11 cellular contexts compared by ENCODE assay signal in genomic region chr10:79375321-79376077, GRCh38. TPM values are rescaled to one million over a fixed set of nuclear protein-coding genes. Genes with fewer than 3 reads are reported as not detected.
A peak's percentile ranks its signal among the peaks of the same experiment; 100 is the strongest.
DNase-seq lines count a peak whose midpoint lies in the region; ATAC-seq and TF ChIP-seq lines count a peak whose summit lies in the region.
"Had no signal": no experiment of that assay in that cellular context is flagged by ENCODE, and none has a peak within 500 bp of the region (broad histone marks: within the 10 kb centered on the region; RNA-seq: fewer than 3 reads in every experiment).

No MANE protein-coding gene starts in this region.

- H3K36me3 ChIP-seq in hepatocyte (replicated peaks; ENCODE audit: insufficient read depth, low read depth) (no peaks in the 10 kb centered on the region), vagina (no peaks in the 10 kb centered on the region)
- H3K36me3 ChIP-seq: ascending aorta; BLaER1 treated with 17β-estradiol and CSF1 and Interleukin-3, amounts not matched to agents 10 nM and 100 nM; pancreas had no signal

- no peak for TF ChIP-seq CTCF in hepatocyte (IDR thresholded peaks at IDR 0.05; ENCODE audit: poor library complexity)
- TF ChIP-seq CTCF in vagina (IDR thresholded peaks at IDR 0.05), result no peak

- peak; percentile 2 for DNase-seq in stimulated activated CD4-positive, alpha-beta T cell treated with anti-CD3 and anti-CD28 coated beads, Interleukin-4, amount 100 ng/mL, for 24 hours
- DNase-seq in stimulated activated CD4-positive, alpha-beta T cell treated with anti-CD3 and anti-CD28 coated beads, Interleukin-4, amount 100 ng/mL, for 4 hours, result no peak
- peak; percentile 64 for DNase-seq in hepatocyte (ENCODE audit: low spot score)
- peak; percentile 83 to 93 for DNase-seq in vagina (ENCODE audit: extremely low spot score in 2 of 2)
- DNase-seq in GDM1 (lab: John Stamatoyannopoulos, UW), result no peak
- DNase-seq in globus pallidus (ENCODE audit: low spot score), result no peak
- no peak for DNase-seq in NCI-H446 treated with DMSO at 0.1 percent for 48 hours (lab: John Stamatoyannopoulos, UW)

- peak overlapping the region; percentile 22 for H3K27ac Mint-ChIP-seq in activated T-helper 17 cell treated with anti-CD3 and anti-CD28 coated beads, Interleukin-2, amount 50 U/mL, for 72 hours

- H3K4me3 ChIP-seq in hepatocyte (no peak overlapping the region), vagina (no peak overlapping the region)
- H3K4me3 ChIP-seq: ascending aorta; BLaER1 treated with 17β-estradiol and CSF1 and Interleukin-3, amounts not matched to agents 10 nM and 100 nM; pancreas had no signal

- H3K9me2 ChIP-seq in hepatocyte (replicated peaks; ENCODE audit: insufficient read depth), result no peaks in the 10 kb centered on the region

- H4K20me1 ChIP-seq in hepatocyte (ENCODE audit: insufficient read depth, poor library complexity, severe bottlenecking), result no peaks in the 10 kb centered on the region
- H4K20me1 ChIP-seq: BLaER1 treated with 17β-estradiol and CSF1 and Interleukin-3, amounts not matched to agents 10 nM and 100 nM had no signal

- no peak overlapping the region for H3K4me2 ChIP-seq in hepatocyte

- H3K36me3 Mint-ChIP-seq in activated T-helper 17 cell treated with anti-CD3 and anti-CD28 coated beads, Interleukin-2, amount 50 U/mL, for 72 hours (ENCODE audit: low read depth), result no peaks in the 10 kb centered on the region

- 76% methylated on average over 6 of the region's 6 CpGs for WGBS in hepatocyte (ENCODE audit: low lambda C conversion rate, missing lambda C conversion rate)

- peaks cover 19% of the 10 kb centered on the region for H3K4me1 ChIP-seq in hepatocyte (ENCODE audit: insufficient read depth)
- peaks cover 25% of the 10 kb centered on the region for H3K4me1 ChIP-seq in vagina
- H3K4me1 ChIP-seq: pancreas had no signal

- no peak overlapping the region for H2AFZ ChIP-seq in hepatocyte

- H3K27ac ChIP-seq in hepatocyte, result no peak overlapping the region
- H3K27ac ChIP-seq in vagina, result no peak overlapping the region
- H3K27ac ChIP-seq: ascending aorta, pancreas had no signal

- no peaks in the 10 kb centered on the region for H3K79me2 ChIP-seq in hepatocyte

- H3K9me3 ChIP-seq in hepatocyte (ENCODE audit: low read depth) (no peaks in the 10 kb centered on the region), vagina (no peaks in the 10 kb centered on the region)
- H3K9me3 ChIP-seq: pancreas had no signal

- no peak overlapping the region for H3K4me3 Mint-ChIP-seq in activated T-helper 17 cell treated with anti-CD3 and anti-CD28 coated beads, Interleukin-2, amount 50 U/mL, for 72 hours

- no peak for TF ChIP-seq POLR2A in vagina (IDR thresholded peaks at IDR 0.05)

- intact Hi-C loops in vagina (cut with DNase I), result loop anchor here (2.0 kb wide), 1 partner anchor 91 kb away; no protein-coding TSS in a partner anchor

- H3K27me3 Mint-ChIP-seq in activated T-helper 17 cell treated with anti-CD3 and anti-CD28 coated beads, Interleukin-2, amount 50 U/mL, for 72 hours, result no peaks in the 10 kb centered on the region

- no peaks in the 10 kb centered on the region for H3K27me3 ChIP-seq in hepatocyte
- no peaks in the 10 kb centered on the region for H3K27me3 ChIP-seq in vagina
- H3K27me3 ChIP-seq: ascending aorta; BLaER1 treated with 17β-estradiol and CSF1 and Interleukin-3, amounts not matched to agents 10 nM and 100 nM; pancreas had no signal

- H3K4me1 Mint-ChIP-seq in activated T-helper 17 cell treated with anti-CD3 and anti-CD28 coated beads, Interleukin-2, amount 50 U/mL, for 72 hours, result no peaks in the 10 kb centered on the region

- no peak for ATAC-seq in activated T-helper 17 cell treated with anti-CD3 and anti-CD28 coated beads, Interleukin-2, amount 50 U/mL, for 72 hours (replicated peaks)

- H3K9me3 Mint-ChIP-seq in activated T-helper 17 cell treated with anti-CD3 and anti-CD28 coated beads, Interleukin-2, amount 50 U/mL, for 72 hours, result peaks cover 3% of the 10 kb centered on the region

RNA-seq across cellular contexts. Expression of gene PPIF, which starts 28.2 kb away (rescaled TPM):
- 100 to 1,000 TPM in 1 of 2 donors, 10 to 100 TPM in 1; 73.7 to 170 TPM for total RNA-seq in activated T-helper 17 cell treated with anti-CD3 and anti-CD28 coated beads, Interleukin-2, amount 50 U/mL, for 72 hours
- total RNA-seq in hepatocyte (64.3 and 79.4 TPM in 2 replicates), vagina (44.7 TPM)
- 69.7 and 70.3 TPM in 2 replicates for polyA plus RNA-seq in hepatocyte

Comparison
In these comparisons a context has a peak if more than half of its experiments do, and no peak if none do; other contexts are left out.
1. DNase-seq: peak in stimulated activated CD4-positive, alpha-beta T cell treated with anti-CD3 and anti-CD28 coated beads, Interleukin-4, amount 100 ng/mL, for 24 hours (single experiment), hepatocyte (single experiment) and vagina (2 of 2); none in stimulated activated CD4-positive, alpha-beta T cell treated with anti-CD3 and anti-CD28 coated beads, Interleukin-4, amount 100 ng/mL, for 4 hours (0 of 2), GDM1 (single experiment), globus pallidus (single experiment) and NCI-H446 treated with DMSO at 0.1 percent for 48 hours (single experiment).